1 cellular context compared by ENCODE assay signal in genomic region chr7:100122568-100122967, GRCh38.
TF ChIP-seq lines count a peak whose summit lies in the region.

No MANE protein-coding gene starts in this region.

TF ChIP-seq in HepG2, 621 proteins besides CTCF, POLR2A, EP300 and RAD21:
- TF ChIP-seq SIN3B (IDR thresholded peaks at IDR 0.05; ENCODE audit: low read length) (no peak), ARNT2 (CRISPR knock-in tag; IDR thresholded peaks at IDR 0.05; ENCODE audit: low read depth) (0 out of 2 replicates have a peak, but pooled peaks have one; percentile 5), IKZF4 (CRISPR knock-in tag; IDR thresholded peaks at IDR 0.05; ENCODE audit: borderline replicate concordance, low read depth, not compliant biosample characterization) (no peak), ZNF10 (CRISPR knock-in tag; IDR thresholded peaks at IDR 0.05; ENCODE audit: borderline replicate concordance, low read depth) (no peak), ZBTB4 (CRISPR knock-in tag; IDR thresholded peaks at IDR 0.05; ENCODE audit: borderline replicate concordance) (no peak), SAFB2 (CRISPR knock-in tag; IDR thresholded peaks at IDR 0.05; ENCODE audit: borderline replicate concordance, low read depth) (0 out of 2 replicates have a peak, but pooled peaks have one; percentile 11), BCLAF1 (IDR thresholded peaks at IDR 0.05) (no peak), JDP2 (CRISPR knock-in tag; IDR thresholded peaks at IDR 0.05; ENCODE audit: borderline replicate concordance) (no peak), ZNF569 (CRISPR knock-in tag; IDR thresholded peaks at IDR 0.05; ENCODE audit: borderline replicate concordance) (no peak), NFIC (IDR thresholded peaks at IDR 0.05; ENCODE audit: low read length) (0 out of 2 replicates have a peak, but pooled peaks have one; percentile 2), ZNF44 (CRISPR knock-in tag; IDR thresholded peaks at IDR 0.05) (no peak), HNF1B (CRISPR knock-in tag; IDR thresholded peaks at IDR 0.05) (0 out of 2 replicates have a peak, but pooled peaks have one; percentile 4), ZSCAN9 (CRISPR knock-in tag; IDR thresholded peaks at IDR 0.05; ENCODE audit: borderline replicate concordance) (0 out of 2 replicates have a peak, but pooled peaks have one; percentile 3), RBFOX2 (IDR thresholded peaks at IDR 0.05; ENCODE audit: low read depth, low read length) (no peak)
TF ChIP-seq in HepG2: peak in this region for 5.
